ENCODE assay signal across 18 cellular contexts in genomic region chr5:4700886-4701285, GRCh38.
"Had no signal": no experiment of that assay in that cellular context is flagged by ENCODE, and none has a peak within 500 bp of the region (broad histone marks: within the 10 kb centered on the region; RNA-seq: fewer than 3 reads in every experiment).

No MANE protein-coding gene starts in this region.

- H3K4me2 ChIP-seq: neural progenitor cell had no signal

- H3K9me3 ChIP-seq: gastrocnemius medialis, prostate gland, right lobe of liver, suprapubic skin, transverse colon, upper lobe of right lung, vagina had no signal

- H3K27me3 ChIP-seq: gastrocnemius medialis, neural progenitor cell, right lobe of liver, suprapubic skin, transverse colon, upper lobe of right lung, vagina had no signal

- ATAC-seq: gastrocnemius medialis; mucosa of descending colon; natural killer cell treated with Interleukin-12 subunit alpha and Interleukin-12 subunit beta and Interleukin-15 and Interleukin-18, amount 100 ng/mL, for 72 hours; stimulated activated naive CD8-positive, alpha-beta T cell treated with anti-CD3 and anti-CD28 coated beads, Interleukin-15, amount 100 ng/mL, for 72 hours had no signal

- H2AFZ ChIP-seq: neural progenitor cell had no signal

- DNase-seq: effector CD4-positive, alpha-beta T cell; foreskin fibroblast; gastrocnemius medialis; naive B cell; stimulated activated CD4-positive, alpha-beta T cell treated with anti-CD3 and anti-CD28 coated beads, Interleukin-2, amount 100 ng/mL, for 48 hours; stimulated activated naive B cell treated with anti-CD40 and anti-IgM and Interleukin-4, amounts not matched to agents 10 μg/mL and 1 μg/mL and 100 μg/mL, for 72 hours; transverse colon had no signal

- H3K9ac ChIP-seq: neural progenitor cell had no signal

- H3K4me1 ChIP-seq: gastrocnemius medialis, neural progenitor cell, prostate gland, right lobe of liver, transverse colon, upper lobe of right lung, vagina had no signal

- H3K27ac ChIP-seq: dorsolateral prefrontal cortex, gastrocnemius medialis, neural progenitor cell, prostate gland, right lobe of liver, suprapubic skin, transverse colon, upper lobe of right lung, vagina had no signal

- H3K4me3 ChIP-seq: dorsolateral prefrontal cortex, gastrocnemius medialis, lung, mucosa of descending colon, neural progenitor cell, prostate gland, right lobe of liver, suprapubic skin, transverse colon, upper lobe of right lung, vagina had no signal

- H3K36me3 ChIP-seq: gastrocnemius medialis, neural progenitor cell, prostate gland, right lobe of liver, suprapubic skin, transverse colon, upper lobe of right lung, vagina had no signal
